8 cellular contexts compared by ENCODE assay signal in genomic region chr1:27634166-27634981, GRCh38. TPM values are rescaled to one million over a fixed set of nuclear protein-coding genes. Genes with fewer than 3 reads are reported as not detected.
A peak's percentile ranks its signal among the peaks of the same experiment; 100 is the strongest.
DNase-seq lines count a peak whose midpoint lies in the region; ATAC-seq and TF ChIP-seq lines count a peak whose summit lies in the region.

No MANE protein-coding gene starts in this region.

- no peaks in the 10 kb centered on the region for H3K36me3 Mint-ChIP-seq in chondrocyte (ENCODE audit: low read depth)

- ATAC-seq in lung (ENCODE audit: insufficient read depth, low FRiP score), result peak; percentile 49
- no peak for ATAC-seq in GM18873 (IDR thresholded peaks at IDR 0.05; ENCODE audit: low FRiP score, unreplicated experiment)

- H3K27me3 ChIP-seq in lung (ENCODE audit: control insufficient read depth, insufficient read depth), result no peaks in the 10 kb centered on the region
- H3K27me3 ChIP-seq in subcutaneous abdominal adipose tissue (ENCODE audit: control insufficient read depth in 5 of 5, insufficient read depth in 4 of 5, low read length in 5 of 5), result peaks cover 0 to 3% (median 0%) of the 10 kb centered on the region in 5 donors

- H3K4me3 Mint-ChIP-seq in chondrocyte (ENCODE audit: unreplicated experiment), result no peak overlapping the region

- no peaks in the 10 kb centered on the region for H3K9me3 ChIP-seq in lung (ENCODE audit: control insufficient read depth in 2 of 2, insufficient read depth in 1 of 2, low read length in 1 of 2)
- H3K9me3 ChIP-seq in subcutaneous abdominal adipose tissue (ENCODE audit: control insufficient read depth in 5 of 5, low read length in 5 of 5), result no peaks in the 10 kb centered on the region

- TF ChIP-seq CTCF in chondrocyte (IDR thresholded peaks at IDR 0.05), result no peak
- TF ChIP-seq CTCF in lung (IDR thresholded peaks at IDR 0.05; ENCODE audit: control extremely low read depth, extremely low read depth), result no peak

- peak; percentile 30 for DNase-seq in ELF-1 (ENCODE audit: low read depth, low spot score)
- DNase-seq in RPMI7951 (ENCODE audit: low read depth), result peak; percentile 28
- no peak for DNase-seq in chondrocyte (ENCODE audit: low spot score)
- DNase-seq in lung (ENCODE audit: low spot score), result no peak
- DNase-seq in HK-2 (ENCODE audit: unreplicated experiment), result no peak
- DNase-seq in NOMO-1 (lab: John Stamatoyannopoulos, UW; ENCODE audit: unreplicated experiment in 2 of 2), result no peak

- no peaks in the 10 kb centered on the region for H3K27me3 Mint-ChIP-seq in chondrocyte (ENCODE audit: low read depth)

- peak overlapping the region; percentile 43 to 91 (median 79) for H3K9ac ChIP-seq in subcutaneous abdominal adipose tissue (ENCODE audit: low read length in 5 of 5)

- H3K27ac ChIP-seq in lung (ENCODE audit: low read depth in 1 of 2, low read length in 1 of 2), result peak overlapping the region; percentile 66 to 96
- H3K27ac ChIP-seq in subcutaneous abdominal adipose tissue (ENCODE audit: low read depth, low read length), result peak overlapping the region; percentile 84

- H3K36me3 ChIP-seq in lung (ENCODE audit: control insufficient read depth in 2 of 2, insufficient read depth in 2 of 2, low read length in 2 of 2), result no peaks in the 10 kb centered on the region
- H3K36me3 ChIP-seq in subcutaneous abdominal adipose tissue (ENCODE audit: control insufficient read depth in 5 of 5, insufficient read depth in 5 of 5, low read length in 5 of 5), result no peaks in the 10 kb centered on the region

- H3K27ac Mint-ChIP-seq in chondrocyte (ENCODE audit: unreplicated experiment), result peak overlapping the region; percentile 54

- H3K4me1 Mint-ChIP-seq in chondrocyte (ENCODE audit: low read depth), result peaks cover 8% of the 10 kb centered on the region

- H3K4me1 ChIP-seq in lung (ENCODE audit: control insufficient read depth in 2 of 2, insufficient read depth in 2 of 2, low read length in 2 of 2) (peaks cover 0 to 21% of the 10 kb centered on the region in 2 donors), subcutaneous abdominal adipose tissue (ENCODE audit: control insufficient read depth in 5 of 5, insufficient read depth in 5 of 5, low read length in 5 of 5) (peaks cover 14 to 54% (median 43%) of the 10 kb centered on the region in 5 donors)

- 3 to 4% methylated on average over 48 to 66 of the region's 66 CpGs for whole genome bisulfite sequencing in lung, 2 donors

- H3K4me3 ChIP-seq in lung, result peak overlapping the region; percentile 57
- peak overlapping the region; percentile 54 to 72 (median 68) for H3K4me3 ChIP-seq in subcutaneous abdominal adipose tissue (ENCODE audit: low read depth in 1 of 5, low read length in 5 of 5)

- no peaks in the 10 kb centered on the region for H3K9me3 Mint-ChIP-seq in chondrocyte (ENCODE audit: low read depth)

RNA-seq across cellular contexts. Expression of gene FGR, which starts 0.6 kb away (rescaled TPM):
- not detected in 2 replicates for total RNA-seq in RPMI7951 (2014; rRNA removed; shearing (Covaris generic))
- total RNA-seq in chondrocyte (not detected in 3 replicates), lung (100 to 1,000 TPM in 1 of 2 donors, 10 to 100 TPM in 1; 26.6 to 108 TPM)
- polyA plus RNA-seq in lung, result 100 to 1,000 TPM; 113 to 403 TPM

RNA-seq across cellular contexts. Expression of gene AHDC1, which starts 30.4 kb away (rescaled TPM):
- 5.8 and 7.1 TPM in 2 replicates for total RNA-seq in RPMI7951 (2014; rRNA removed; shearing (Covaris generic))
- total RNA-seq in chondrocyte (61.6 to 86.7 TPM (median 61.8 TPM) in 3 replicates), lung (10 to 100 TPM; 31.8 to 37.9 TPM)
- polyA plus RNA-seq in lung, result 10 to 100 TPM; 10.3 to 11.8 TPM

RNA-seq across cellular contexts. Expression of gene IFI6, which starts 37.6 kb away (rescaled TPM):
- total RNA-seq in RPMI7951 (2014; rRNA removed; shearing (Covaris generic)), result 75.3 and 169 TPM in 2 replicates
- total RNA-seq in chondrocyte (23.2 to 36.1 TPM (median 25.0 TPM) in 3 replicates), lung (100 to 1,000 TPM in 1 of 2 donors, 10 to 100 TPM in 1; 36.0 to 129 TPM)
- 100 to 1,000 TPM; 110 to 383 TPM for polyA plus RNA-seq in lung

Comparison
In these comparisons a context has a peak if more than half of its experiments do, and no peak if none do; other contexts are left out.
1. DNase-seq: peak in ELF-1 (single experiment) and RPMI7951 (single experiment); none in chondrocyte (single experiment), lung (single experiment), HK-2 (single experiment) and NOMO-1 (0 of 2).
2. RNA of gene FGR, which starts 0.6 kb away (total RNA-seq): 26.6 to 108 TPM in lung; not detected in RPMI7951 and not detected in chondrocyte; every median in the first group is over 10 times any median in the second.